In genomic region chr17:8243827-8244226, GRCh38 we compare ENCODE assay signal across 14 cellular contexts. TPM values are rescaled to one million over a fixed set of nuclear protein-coding genes. Genes with fewer than 3 reads are reported as not detected.
DNase-seq lines count a peak whose midpoint lies in the region; ATAC-seq, FAIRE-seq and TF ChIP-seq lines count a peak whose summit lies in the region.
"Had no signal": no experiment of that assay in that cellular context is flagged by ENCODE, and none has a peak within 500 bp of the region (broad histone marks: within the 10 kb centered on the region; RNA-seq: fewer than 3 reads in every experiment).

No MANE protein-coding gene starts in this region.

- BruUV-seq in Caco-2 (replicated peaks; lab: Mats Ljungman, UMichigan): no TSS peak

- H3K27me3 Mint-ChIP-seq in activated T-cell treated with anti-CD3 and anti-CD28 coated beads, Interleukin-2, amount 50 U/mL, for 4 hours (ENCODE audit: low read depth): no peaks in the 10 kb centered on the region
- H3K27me3 Mint-ChIP-seq in activated B cell treated with CpG ODN at 0.5 μM for 24 hours (no peaks in the 10 kb centered on the region), Caco-2 (ENCODE audit: insufficient read depth, unreplicated experiment) (no peaks in the 10 kb centered on the region)

- H3K36me3 ChIP-seq in kidney (ENCODE audit: control insufficient read depth in 1 of 2, insufficient read depth in 2 of 2, low read length in 2 of 2) (peaks cover 2 to 4% of the 10 kb centered on the region in 2 donors), Caco-2 (ENCODE audit: control insufficient read depth, insufficient read depth, low read length) (no peaks in the 10 kb centered on the region)

- H3K27ac ChIP-seq in kidney (ENCODE audit: low read depth in 2 of 2, low read length in 2 of 2): no peak overlapping the region
- H3K27ac ChIP-seq: ascending aorta, upper lobe of right lung had no signal

- FAIRE-seq in kidney (lab: Jason Lieb, UNC): no peak
- FAIRE-seq: HTR-8/SVneo had no signal

- H3K9ac ChIP-seq in kidney (ENCODE audit: low read length in 2 of 2): no peak overlapping the region

- CTCF ChIA-PET in activated B cell treated with CpG ODN at 0.5 μM for 24 hours (lab: Charles Lee): no interaction called here
- CTCF ChIA-PET in Caco-2 (lab: Charles Lee): no interaction called here

- POLR2A ChIA-PET in activated B cell treated with CpG ODN at 0.5 μM for 24 hours (lab: Charles Lee) (interaction anchor here (1.2 to 7.4 kb wide), 3 partner anchors 19 to 105 kb away, joined by 3 to 413 read pairs (median 122); no protein-coding TSS in a partner anchor), Caco-2 (lab: Charles Lee) (no interaction called here)

- DNase-seq in activated T-cell treated with anti-CD3 and anti-CD28 coated beads, Interleukin-2, amount 50 U/mL, for 1 hour: peak; percentile 36
- no peak for DNase-seq in activated T-cell treated with anti-CD3 and anti-CD28 coated beads, Interleukin-2, amount 50 U/mL, for 4 hours
- DNase-seq in activated B cell treated with CpG ODN at 0.5 μM for 24 hours (no peak), kidney (peak; percentile 50), Caco-2 (no peak)
- DNase-seq: dermis blood vessel endothelial cell, mammary epithelial cell, NCI-H1092 treated with DMSO at 0.1 percent for 48 hours, NCI-H345, PC-3, upper lobe of right lung had no signal

- no peaks in the 10 kb centered on the region for H3K9me3 Mint-ChIP-seq in activated T-cell treated with anti-CD3 and anti-CD28 coated beads, Interleukin-2, amount 50 U/mL, for 4 hours
- no peaks in the 10 kb centered on the region for H3K9me3 Mint-ChIP-seq in activated B cell treated with CpG ODN at 0.5 μM for 24 hours
- no peaks in the 10 kb centered on the region for H3K9me3 Mint-ChIP-seq in Caco-2 (ENCODE audit: unreplicated experiment)

- intact Hi-C loops in activated B cell treated with CpG ODN at 0.5 μM for 24 hours (cut with micrococcal nuclease): no loop called here
- intact Hi-C loops in kidney (cut with DNase I): no loop called here
- intact Hi-C loops in Caco-2 (cut with micrococcal nuclease; ENCODE audit: unreplicated experiment): no loop called here

- no peak for ATAC-seq in activated T-cell treated with anti-CD3 and anti-CD28 coated beads, Interleukin-2, amount 50 U/mL, for 4 hours
- ATAC-seq in activated B cell treated with CpG ODN at 0.5 μM for 24 hours (ENCODE audit: low read depth) (no peak), GM19467 (IDR thresholded peaks at IDR 0.05; ENCODE audit: unreplicated experiment) (no peak)
- ATAC-seq: PC-3, upper lobe of right lung had no signal

- H3K4me3 ChIP-seq in kidney (ENCODE audit: low read length in 2 of 2) (no peak overlapping the region), Caco-2 (ENCODE audit: low read depth, low read length) (no peak overlapping the region)
- H3K4me3 ChIP-seq: ascending aorta, upper lobe of right lung had no signal

- peak overlapping the region; percentile 53 for H3K27ac Mint-ChIP-seq in activated B cell treated with CpG ODN at 0.5 μM for 24 hours
- no peak overlapping the region for H3K27ac Mint-ChIP-seq in Caco-2 (ENCODE audit: unreplicated experiment)

- TF ChIP-seq CTCF in activated B cell treated with CpG ODN at 0.5 μM for 24 hours (IDR thresholded peaks at IDR 0.05): no peak
- no peak for TF ChIP-seq CTCF in kidney (IDR thresholded peaks at IDR 0.05; ENCODE audit: borderline replicate concordance, extremely low read depth, insufficient read depth)
- no peak for TF ChIP-seq CTCF in Caco-2 (IDR thresholded peaks at IDR 0.05; ENCODE audit: insufficient read depth in 1 of 2, low read depth in 1 of 2, low read length in 1 of 2, severe bottlenecking in 1 of 2, unreplicated experiment in 1 of 2)

- peaks cover 29% of the 10 kb centered on the region for H3K36me3 Mint-ChIP-seq in activated T-cell treated with anti-CD3 and anti-CD28 coated beads, Interleukin-2, amount 50 U/mL, for 4 hours (ENCODE audit: insufficient read depth)
- H3K36me3 Mint-ChIP-seq in activated B cell treated with CpG ODN at 0.5 μM for 24 hours (ENCODE audit: low read depth) (peaks cover 64% of the 10 kb centered on the region), Caco-2 (ENCODE audit: insufficient read depth, unreplicated experiment) (peaks cover 18% of the 10 kb centered on the region)

- H3K4me1 Mint-ChIP-seq in activated T-cell treated with anti-CD3 and anti-CD28 coated beads, Interleukin-2, amount 50 U/mL, for 4 hours (ENCODE audit: low read depth): peaks cover 44% of the 10 kb centered on the region
- H3K4me1 Mint-ChIP-seq in activated B cell treated with CpG ODN at 0.5 μM for 24 hours (peaks cover 35% of the 10 kb centered on the region), Caco-2 (ENCODE audit: low read depth, unreplicated experiment) (no peaks in the 10 kb centered on the region)

- H3K9me3 ChIP-seq in kidney (ENCODE audit: control insufficient read depth in 1 of 2, low read length in 2 of 2): no peaks in the 10 kb centered on the region
- no peaks in the 10 kb centered on the region for H3K9me3 ChIP-seq in Caco-2
- H3K9me3 ChIP-seq: ascending aorta, upper lobe of right lung had no signal

- H3K4me1 ChIP-seq in kidney (ENCODE audit: control insufficient read depth in 1 of 2, insufficient read depth in 1 of 2, low read depth in 1 of 2, low read length in 2 of 2) (peaks cover 0 to 3% of the 10 kb centered on the region in 2 donors), Caco-2 (no peaks in the 10 kb centered on the region)
- H3K4me1 ChIP-seq: ascending aorta had no signal

- no peak overlapping the region for H3K4me3 Mint-ChIP-seq in activated T-cell treated with anti-CD3 and anti-CD28 coated beads, Interleukin-2, amount 50 U/mL, for 4 hours
- no peak overlapping the region for H3K4me3 Mint-ChIP-seq in activated B cell treated with CpG ODN at 0.5 μM for 24 hours
- H3K4me3 Mint-ChIP-seq in Caco-2 (ENCODE audit: unreplicated experiment): no peak overlapping the region

- no peaks in the 10 kb centered on the region for H3K27me3 ChIP-seq in Caco-2 (replicated peaks; ENCODE audit: control insufficient read depth, insufficient read depth, low read length)
- H3K27me3 ChIP-seq: ascending aorta, upper lobe of right lung had no signal

RNA-seq across cellular contexts. Expression of gene CTC1, which starts 4.0 kb away (rescaled TPM):
- 10 to 100 TPM; 51.2 to 56.7 (median 53.9) TPM for total RNA-seq in activated T-cell treated with anti-CD3 and anti-CD28 coated beads, Interleukin-2, amount 50 U/mL, for 4 hours
- total RNA-seq in activated B cell treated with CpG ODN at 0.5 μM for 24 hours: 121 and 136 TPM in 2 replicates
- 57.2 TPM for total RNA-seq in kidney
- 12.2 TPM for polyA plus RNA-seq in kidney (ENCODE audit: insufficient read depth, low read depth, low replicate concordance)
- 18.2 and 22.9 TPM in 2 replicates for total RNA-seq in Caco-2 (2022)

RNA-seq across cellular contexts. Expression of gene PFAS, which starts 5.3 kb away (rescaled TPM):
- 100 to 1,000 TPM; 222 to 271 (median 254) TPM for total RNA-seq in activated T-cell treated with anti-CD3 and anti-CD28 coated beads, Interleukin-2, amount 50 U/mL, for 4 hours
- 121 and 126 TPM in 2 replicates for total RNA-seq in activated B cell treated with CpG ODN at 0.5 μM for 24 hours
- 49.5 TPM for total RNA-seq in kidney
- polyA plus RNA-seq in kidney (ENCODE audit: insufficient read depth, low read depth, low replicate concordance): 7.6 TPM
- 38.8 and 44.1 TPM in 2 replicates for total RNA-seq in Caco-2 (2022)

RNA-seq across cellular contexts. Expression of gene AURKB, which starts 33.5 kb away (rescaled TPM):
- 1 to 10 TPM; 6.2 to 6.7 (median 6.7) TPM for total RNA-seq in activated T-cell treated with anti-CD3 and anti-CD28 coated beads, Interleukin-2, amount 50 U/mL, for 4 hours
- total RNA-seq in activated B cell treated with CpG ODN at 0.5 μM for 24 hours (1.7 and 3.0 TPM in 2 replicates), kidney (2.8 TPM), Caco-2 (2022) (82.8 and 89.4 TPM in 2 replicates)
- polyA plus RNA-seq in kidney (ENCODE audit: insufficient read depth, low read depth, low replicate concordance): 0.43 TPM
- total RNA-seq: ascending aorta had no signal

RNA-seq across cellular contexts. Expression of gene RANGRF, which starts 44.6 kb away (rescaled TPM):
- total RNA-seq in activated T-cell treated with anti-CD3 and anti-CD28 coated beads, Interleukin-2, amount 50 U/mL, for 4 hours: 10 to 100 TPM; 66.3 to 69.8 (median 67.6) TPM
- total RNA-seq in activated B cell treated with CpG ODN at 0.5 μM for 24 hours: 50.1 and 50.9 TPM in 2 replicates
- total RNA-seq in kidney: 20.1 TPM
- 91.8 TPM for polyA plus RNA-seq in kidney (ENCODE audit: insufficient read depth, low read depth, low replicate concordance)
- total RNA-seq in Caco-2 (2022): 13.2 and 15.2 TPM in 2 replicates

RNA-seq across cellular contexts. Expression of gene SLC25A35, which starts 51.4 kb away (rescaled TPM):
- total RNA-seq in activated T-cell treated with anti-CD3 and anti-CD28 coated beads, Interleukin-2, amount 50 U/mL, for 4 hours: 1 to 10 TPM; 1.7 to 1.9 (median 1.7) TPM
- total RNA-seq in activated B cell treated with CpG ODN at 0.5 μM for 24 hours (6.7 and 7.3 TPM in 2 replicates), kidney (11.1 TPM), Caco-2 (2022) (3.6 and 3.7 TPM in 2 replicates)
- polyA plus RNA-seq in kidney (ENCODE audit: insufficient read depth, low read depth, low replicate concordance): 17.2 TPM

Comparison
In these comparisons a context has a peak if more than half of its experiments do, and no peak if none do; other contexts are left out.
1. DNase-seq: peak in activated T-cell treated with anti-CD3 and anti-CD28 coated beads, Interleukin-2, amount 50 U/mL, for 1 hour (single experiment) and kidney (single experiment); none in activated T-cell treated with anti-CD3 and anti-CD28 coated beads, Interleukin-2, amount 50 U/mL, for 4 hours (single experiment), activated B cell treated with CpG ODN at 0.5 μM for 24 hours (single experiment) and Caco-2 (0 of 2).
2. RNA of gene AURKB, which starts 33.5 kb away (total RNA-seq): 82.8 to 89.4 TPM in Caco-2; 6.2 to 6.7 TPM in activated T-cell treated with anti-CD3 and anti-CD28 coated beads, Interleukin-2, amount 50 U/mL, for 4 hours, 1.7 to 3.0 TPM in activated B cell treated with CpG ODN at 0.5 μM for 24 hours and 2.8 TPM in kidney (single experiment); every median in the first group is over 10 times any median in the second.